Comparison of ENCODE assay signal across 17 cellular contexts in genomic region chr6:126055449-126055848, GRCh38.
"Had no signal": no experiment of that assay in that cellular context is flagged by ENCODE, and none has a peak within 500 bp of the region (broad histone marks: within the 10 kb centered on the region; RNA-seq: fewer than 3 reads in every experiment).

No MANE protein-coding gene starts in this region.

- DNase-seq: cerebellar nuclear complex; dermis blood vessel endothelial cell; esophagus squamous epithelium; foreskin fibroblast; hippocampal formation; kidney glomerular epithelial cell; mammary epithelial cell; natural killer cell; occipital lobe; psoas muscle; retina; right lobe of liver; stimulated activated CD4-positive, alpha-beta T cell treated with anti-CD3 and anti-CD28 coated beads, Interleukin-2, amount 100 ng/mL, for 24 hours; stimulated activated naive CD4-positive, alpha-beta T cell; stomach; substantia nigra had no signal

- H3K4me3 ChIP-seq: esophagus squamous epithelium, psoas muscle, right lobe of liver, stomach had no signal

- H3K36me3 Mint-ChIP-seq: natural killer cell had no signal

- ATAC-seq: left lobe of liver, natural killer cell, psoas muscle had no signal

- H3K36me3 ChIP-seq: right lobe of liver had no signal

- H3K27ac Mint-ChIP-seq: natural killer cell had no signal

- H3K27ac ChIP-seq: psoas muscle, stomach had no signal

- H3K9me3 Mint-ChIP-seq: natural killer cell had no signal

- H3K4me1 ChIP-seq: esophagus squamous epithelium had no signal

- H3K4me3 Mint-ChIP-seq: natural killer cell had no signal

- H3K9me3 ChIP-seq: esophagus squamous epithelium, psoas muscle, right lobe of liver, stomach had no signal

- H3K27me3 ChIP-seq: esophagus squamous epithelium, right lobe of liver, stomach had no signal
